8 cellular contexts compared by ENCODE assay signal in the genomic region with DNA sequence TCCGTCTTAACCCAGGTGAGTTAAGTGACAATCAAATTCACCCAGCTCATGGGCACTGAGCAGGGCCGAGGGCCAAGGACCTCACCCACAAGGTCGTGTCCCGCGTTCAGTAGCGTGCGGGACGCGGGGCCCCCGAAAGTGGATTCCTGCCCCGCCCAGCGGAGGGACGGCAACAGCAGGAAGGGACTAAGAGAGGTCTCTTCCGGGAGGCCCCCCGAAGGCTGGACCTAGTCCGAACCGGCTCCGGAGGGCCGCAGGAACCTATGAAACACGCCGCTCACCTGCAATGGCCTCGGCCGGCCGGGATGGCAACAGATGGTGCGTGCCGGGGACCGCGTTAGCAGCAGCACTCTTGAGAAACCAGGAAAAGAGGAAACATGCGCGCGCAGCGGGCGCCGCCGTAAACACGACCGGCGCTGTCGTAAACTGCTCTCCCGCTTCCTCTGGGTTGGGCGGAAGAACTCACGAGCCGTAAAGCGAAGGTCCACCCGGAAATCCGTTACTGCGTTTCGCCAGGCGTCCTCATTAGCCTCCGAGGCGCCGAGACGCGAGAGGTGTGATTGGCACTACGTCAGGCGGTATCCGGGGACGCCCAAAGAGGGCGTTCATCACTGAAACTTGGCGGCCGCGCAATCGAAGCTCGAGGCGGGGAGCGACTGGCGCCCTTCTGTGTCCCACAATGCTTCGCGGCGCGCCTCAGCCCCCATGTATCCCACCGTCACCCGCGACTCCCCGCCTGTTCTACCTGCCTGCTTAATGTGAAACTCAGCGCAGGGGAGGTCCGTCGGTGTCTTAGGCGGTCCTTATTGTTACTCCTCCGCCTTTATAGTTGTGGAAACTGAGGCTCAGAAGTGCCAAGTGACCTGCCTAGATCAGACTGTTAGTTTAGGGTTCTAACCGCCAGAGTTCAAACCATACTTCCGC. TPM values are rescaled to one million over a fixed set of nuclear protein-coding genes. Genes with fewer than 3 reads are reported as not detected.
DNase-seq lines count a peak whose midpoint lies in the region; ATAC-seq and TF ChIP-seq lines count a peak whose summit lies in the region.

A gene with protein sequence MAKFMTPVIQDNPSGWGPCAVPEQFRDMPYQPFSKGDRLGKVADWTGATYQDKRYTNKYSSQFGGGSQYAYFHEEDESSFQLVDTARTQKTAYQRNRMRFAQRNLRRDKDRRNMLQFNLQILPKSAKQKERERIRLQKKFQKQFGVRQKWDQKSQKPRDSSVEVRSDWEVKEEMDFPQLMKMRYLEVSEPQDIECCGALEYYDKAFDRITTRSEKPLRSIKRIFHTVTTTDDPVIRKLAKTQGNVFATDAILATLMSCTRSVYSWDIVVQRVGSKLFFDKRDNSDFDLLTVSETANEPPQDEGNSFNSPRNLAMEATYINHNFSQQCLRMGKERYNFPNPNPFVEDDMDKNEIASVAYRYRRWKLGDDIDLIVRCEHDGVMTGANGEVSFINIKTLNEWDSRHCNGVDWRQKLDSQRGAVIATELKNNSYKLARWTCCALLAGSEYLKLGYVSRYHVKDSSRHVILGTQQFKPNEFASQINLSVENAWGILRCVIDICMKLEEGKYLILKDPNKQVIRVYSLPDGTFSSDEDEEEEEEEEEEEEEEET (minus strand): TSS at position 372 of the 924 bp plus-strand sequence. CDS start 3,045 bp downstream, outside the sequence.

- DNase-seq in NCI-H128 (lab: John Stamatoyannopoulos, UW; ENCODE audit: unreplicated experiment) (peak; percentile 96), glutamatergic neuron (peak; percentile 95), osteoblast (ENCODE audit: insufficient read length, low spot score, missing footprints) (peak; percentile 94), thoracic aorta (ENCODE audit: low spot score) (peak; percentile 95)
- peak; percentile 97 for DNase-seq in activated naive CD8-positive, alpha-beta T cell treated with anti-CD3 and anti-CD28 coated beads, Interleukin-2, amount 10 ng/mL, durations not matched to agents 7 days and 5 days

- no peaks in the 10 kb centered on the region for H3K27me3 Mint-ChIP-seq in activated naive CD8-positive, alpha-beta T cell treated with anti-CD3 and anti-CD28 coated beads, Interleukin-2, amount 10 ng/mL, durations not matched to agents 7 days and 5 days
- H3K27me3 Mint-ChIP-seq in glutamatergic neuron (ENCODE audit: unreplicated experiment): peaks cover 4% of the 10 kb centered on the region

- peaks cover 18% of the 10 kb centered on the region for H3F3A ChIP-seq in SU-DHL-6 (ENCODE audit: insufficient read depth)

- peaks cover 3% of the 10 kb centered on the region for H3K9me3 Mint-ChIP-seq in activated naive CD8-positive, alpha-beta T cell treated with anti-CD3 and anti-CD28 coated beads, Interleukin-2, amount 10 ng/mL, durations not matched to agents 7 days and 5 days
- peaks cover 5% of the 10 kb centered on the region for H3K9me3 Mint-ChIP-seq in glutamatergic neuron (ENCODE audit: unreplicated experiment)

- peaks cover 16% of the 10 kb centered on the region for H3K4me1 ChIP-seq in osteoblast (ENCODE audit: insufficient read depth, low read length)
- H3K4me1 ChIP-seq in thoracic aorta (ENCODE audit: control insufficient read depth in 1 of 2, low read depth in 2 of 2): peaks cover 0 to 25% of the 10 kb centered on the region in 2 donors

- H3K79me2 ChIP-seq in SU-DHL-6 (ENCODE audit: insufficient read depth, low read length) (peaks cover 33% of the 10 kb centered on the region), osteoblast (ENCODE audit: insufficient read depth, low read length) (peaks cover 41% of the 10 kb centered on the region)

- H3K4me3 Mint-ChIP-seq in activated naive CD8-positive, alpha-beta T cell treated with anti-CD3 and anti-CD28 coated beads, Interleukin-2, amount 10 ng/mL, durations not matched to agents 7 days and 5 days: peak within 1 kb of the TSS; percentile 95
- H3K4me3 Mint-ChIP-seq in glutamatergic neuron (ENCODE audit: unreplicated experiment): peak within 1 kb of the TSS; percentile 94

- H4K20me1 ChIP-seq in SU-DHL-6 (ENCODE audit: low read depth, low read length) (0 out of 2 replicates have a peak, but pooled peaks cover 8% of the 10 kb centered on the region), osteoblast (ENCODE audit: insufficient read depth, low read length) (peaks cover 23% of the 10 kb centered on the region)

- H3K4me2 ChIP-seq in SU-DHL-6 (ENCODE audit: low read depth, low read length, poor library complexity, severe bottlenecking): peak within 1 kb of the TSS; percentile 97
- peak within 1 kb of the TSS; percentile 92 for H3K4me2 ChIP-seq in osteoblast (ENCODE audit: insufficient read depth, low read length)

- H3K27ac ChIP-seq in SU-DHL-6 (ENCODE audit: low read depth, low read length) (peak within 1 kb of the TSS; percentile 85), osteoblast (ENCODE audit: low read depth, low read length) (peak within 1 kb of the TSS; percentile 81), thoracic aorta (peak within 1 kb of the TSS; percentile 91 to 96)

- peak; percentile 88 for TF ChIP-seq POLR2A in GM10847 (IDR thresholded peaks at IDR 0.05; ENCODE audit: extremely low read depth, insufficient read length)

- H2AFZ ChIP-seq in SU-DHL-6 (ENCODE audit: low read depth, low read length, severe bottlenecking) (peak within 1 kb of the TSS; percentile 21), osteoblast (ENCODE audit: low read length) (peak within 1 kb of the TSS; percentile 98)

- H3K36me3 ChIP-seq in SU-DHL-6 (ENCODE audit: low read length) (peaks cover 23% of the 10 kb centered on the region), osteoblast (ENCODE audit: insufficient read depth, low read length) (peaks cover 31% of the 10 kb centered on the region), thoracic aorta (peaks cover 23% of the 10 kb centered on the region)

- TF ChIP-seq CTCF in SU-DHL-6 (IDR thresholded peaks at IDR 0.05; ENCODE audit: insufficient read depth, low read length, poor library complexity, severe bottlenecking) (no peak), glutamatergic neuron (IDR thresholded peaks at IDR 0.05; ENCODE audit: partially characterized antibody, unreplicated experiment) (no peak), osteoblast (IDR thresholded peaks at IDR 0.05; ENCODE audit: extremely low read depth, low read depth, low read length) (no peak), thoracic aorta (IDR thresholded peaks at IDR 0.05) (no peak)

- POLR2A ChIA-PET in activated naive CD8-positive, alpha-beta T cell treated with anti-CD3 and anti-CD28 coated beads, Interleukin-2, amount 10 ng/mL, durations not matched to agents 7 days and 5 days (lab: Charles Lee): interaction anchor here (0.6 to 3.6 kb wide), 19 partner anchors 9 to 771 kb away, joined by 3 to 24 read pairs (median 4); a partner anchor contains a TSS

- H3K4me3 ChIP-seq in SU-DHL-6 (ENCODE audit: insufficient read depth, low read length, poor library complexity, severe bottlenecking): peak within 1 kb of the TSS; percentile 76
- H3K4me3 ChIP-seq in osteoblast (ENCODE audit: insufficient read depth, low read length): peak within 1 kb of the TSS; percentile 93
- peak within 1 kb of the TSS; percentile 80 for H3K4me3 ChIP-seq in thoracic aorta

- H3K27me3 ChIP-seq in SU-DHL-6 (ENCODE audit: low read length) (no peaks in the 10 kb centered on the region), osteoblast (ENCODE audit: insufficient read depth, low read length) (no peaks in the 10 kb centered on the region), thoracic aorta (replicated peaks; ENCODE audit: insufficient read depth) (no peaks in the 10 kb centered on the region)

- peak within 1 kb of the TSS; percentile 87 for H3K9ac ChIP-seq in SU-DHL-6 (ENCODE audit: low read length)

- peak; percentile 94 for ATAC-seq in HG02678 (IDR thresholded peaks at IDR 0.05; ENCODE audit: unreplicated experiment)
- peak; percentile 97 for ATAC-seq in activated naive CD8-positive, alpha-beta T cell treated with anti-CD3 and anti-CD28 coated beads, Interleukin-2, amount 10 ng/mL, durations not matched to agents 7 days and 5 days (ENCODE audit: low read depth)
- ATAC-seq in thoracic aorta (ENCODE audit: insufficient number of reproducible peaks, low FRiP score, low read depth): peak; percentile 96

- H3K9me3 ChIP-seq in SU-DHL-6 (ENCODE audit: insufficient read depth, low read length) (no peaks in the 10 kb centered on the region), osteoblast (ENCODE audit: low read depth, low read length) (no peaks in the 10 kb centered on the region), thoracic aorta (no peaks in the 10 kb centered on the region)

- no peaks in the 10 kb centered on the region for H3K9me2 ChIP-seq in SU-DHL-6 (replicated peaks; ENCODE audit: insufficient read depth, low read length)

- peaks cover 21% of the 10 kb centered on the region for H3K36me3 Mint-ChIP-seq in activated naive CD8-positive, alpha-beta T cell treated with anti-CD3 and anti-CD28 coated beads, Interleukin-2, amount 10 ng/mL, durations not matched to agents 7 days and 5 days
- peaks cover 5% of the 10 kb centered on the region for H3K36me3 Mint-ChIP-seq in glutamatergic neuron (ENCODE audit: unreplicated experiment)

- H3K4me1 Mint-ChIP-seq in activated naive CD8-positive, alpha-beta T cell treated with anti-CD3 and anti-CD28 coated beads, Interleukin-2, amount 10 ng/mL, durations not matched to agents 7 days and 5 days: peaks cover 15% of the 10 kb centered on the region
- peaks cover 18% of the 10 kb centered on the region for H3K4me1 Mint-ChIP-seq in glutamatergic neuron (ENCODE audit: low read depth, unreplicated experiment)

- H3K27ac Mint-ChIP-seq in activated naive CD8-positive, alpha-beta T cell treated with anti-CD3 and anti-CD28 coated beads, Interleukin-2, amount 10 ng/mL, durations not matched to agents 7 days and 5 days: peak within 1 kb of the TSS; percentile 100
- H3K27ac Mint-ChIP-seq in glutamatergic neuron (ENCODE audit: unreplicated experiment): peak within 1 kb of the TSS; percentile 86

RNA-seq across cellular contexts. Expression of the gene that starts here (rescaled TPM):
- 100 to 1,000 TPM; 198 to 203 TPM for total RNA-seq in activated naive CD8-positive, alpha-beta T cell treated with anti-CD3 and anti-CD28 coated beads, Interleukin-2, amount 10 ng/mL, durations not matched to agents 7 days and 5 days
- 143 TPM for total RNA-seq in glutamatergic neuron (ENCODE audit: unreplicated experiment)
- 393 and 412 TPM in 2 replicates for total RNA-seq in osteoblast
- total RNA-seq in thoracic aorta: 100 to 1,000 TPM; 141 to 250 TPM

Comparison
In these comparisons a context has a peak if more than half of its experiments do, and no peak if none do; other contexts are left out.
1. Peak in every context shown above with its lines: DNase-seq, ATAC-seq, H3K4me3 ChIP-seq and H3K27ac ChIP-seq.